21 cellular contexts compared by ENCODE assay signal in genomic region chr16:59605706-59606105, GRCh38.
A peak's percentile ranks its signal among the peaks of the same experiment; 100 is the strongest.
DNase-seq lines count a peak whose midpoint lies in the region; ATAC-seq and TF ChIP-seq lines count a peak whose summit lies in the region.
"Had no signal": no experiment of that assay in that cellular context is flagged by ENCODE, and none has a peak within 500 bp of the region (broad histone marks: within the 10 kb centered on the region; RNA-seq: fewer than 3 reads in every experiment).

No MANE protein-coding gene starts in this region.

- TF ChIP-seq POLR2A in IMR-90 (IDR thresholded peaks at IDR 0.05; ENCODE audit: low read depth, low read length), result no peak

- intact Hi-C loops in IMR-90 (cut with micrococcal nuclease), result no loop called here
- intact Hi-C loops in left ventricle myocardium superior (cut with micrococcal nuclease), result no loop called here

- no peaks in the 10 kb centered on the region for H3K4me1 ChIP-seq in IMR-90 (ENCODE audit: control insufficient read depth, insufficient read depth, low read length)
- H3K4me1 ChIP-seq in hepatocyte (ENCODE audit: insufficient read depth), result no peaks in the 10 kb centered on the region
- H3K4me1 ChIP-seq: A549, SJCRH30 had no signal

- POLR2A ChIA-PET in IMR-90 (lab: Charles Lee; ENCODE audit: unreplicated experiment), result no interaction called here

- no peak overlapping the region for H2AK9ac ChIP-seq in IMR-90 (replicated peaks; ENCODE audit: low read depth, low read length, poor library complexity)

- H2AFZ ChIP-seq in IMR-90 (replicated peaks; ENCODE audit: low read length, poor library complexity), result no peak overlapping the region
- H2AFZ ChIP-seq in hepatocyte, result no peak overlapping the region
- H2AFZ ChIP-seq: PC-9 had no signal

- H2AK5ac ChIP-seq in IMR-90 (ENCODE audit: low read depth, low read length), result no peak overlapping the region

- ATAC-seq in IMR-90 (ENCODE audit: low read depth), result no peak
- no peak for ATAC-seq in left ventricle myocardium superior
- ATAC-seq: A549, Right ventricle myocardium inferior had no signal

- H3K4me3 ChIP-seq in IMR-90 (ENCODE audit: insufficient read depth, low read depth, low read length) (no peak overlapping the region), hepatocyte (no peak overlapping the region)
- H3K4me3 ChIP-seq: A549; BLaER1 treated with 17β-estradiol and CSF1 and Interleukin-3, amounts not matched to agents 10 nM and 100 nM; PC-9; SJCRH30 had no signal

- no peak overlapping the region for H3K4me2 ChIP-seq in IMR-90 (ENCODE audit: low read depth, low read length)
- H3K4me2 ChIP-seq in hepatocyte, result no peak overlapping the region
- H3K4me2 ChIP-seq: A549; BLaER1 treated with 17β-estradiol and CSF1 and Interleukin-3, amounts not matched to agents 10 nM and 100 nM; PC-9 had no signal

- no peak for TF ChIP-seq RAD21 in IMR-90 (IDR thresholded peaks at IDR 0.05; ENCODE audit: low read length)

- no peaks in the 10 kb centered on the region for H3K79me2 ChIP-seq in hepatocyte

- no peak overlapping the region for H4K8ac ChIP-seq in IMR-90 (ENCODE audit: low read depth in 2 of 2, low read length in 2 of 2)

- no peaks in the 10 kb centered on the region for H3K9me2 ChIP-seq in hepatocyte (replicated peaks; ENCODE audit: insufficient read depth)

- H3K23ac ChIP-seq in IMR-90 (ENCODE audit: low read depth, low read length), result no peak overlapping the region

- H3K79me1 ChIP-seq in IMR-90 (ENCODE audit: low read depth in 1 of 2, low read length in 2 of 2), result no peaks in the 10 kb centered on the region

- TF ChIP-seq CTCF in IMR-90 (conservative IDR thresholded peaks at IDR 0.05; ENCODE audit: low read depth, low read length) (no peak), hepatocyte (IDR thresholded peaks at IDR 0.05; ENCODE audit: poor library complexity) (no peak)

- H3K18ac ChIP-seq in IMR-90 (ENCODE audit: low read depth, low read length), result no peak overlapping the region

- H3K36me3 ChIP-seq in IMR-90 (ENCODE audit: control insufficient read depth, insufficient read depth, low read length), result no peaks in the 10 kb centered on the region
- H3K36me3 ChIP-seq in hepatocyte (replicated peaks; ENCODE audit: insufficient read depth, low read depth), result no peaks in the 10 kb centered on the region
- H3K36me3 ChIP-seq: BLaER1 treated with 17β-estradiol and CSF1 and Interleukin-3, amounts not matched to agents 10 nM and 100 nM; SJCRH30 had no signal

- H4K5ac ChIP-seq in IMR-90 (ENCODE audit: low read depth, low read length), result no peak overlapping the region

- no TSS peak for BruUV-seq in IMR-90 (replicated peaks; lab: Mats Ljungman, UMichigan)

- H3K27me3 ChIP-seq in IMR-90 (ENCODE audit: control insufficient read depth, insufficient read depth, low read length), result no peaks in the 10 kb centered on the region
- H3K27me3 ChIP-seq in hepatocyte, result no peaks in the 10 kb centered on the region
- H3K27me3 ChIP-seq: BLaER1 treated with 17β-estradiol and CSF1 and Interleukin-3, amounts not matched to agents 10 nM and 100 nM; SJCRH30 had no signal

- no peak overlapping the region for H2BK15ac ChIP-seq in IMR-90 (ENCODE audit: low read depth, low read length)

- in situ Hi-C loops in IMR-90 (cut with MboI; ENCODE audit: low sequenced_read_pairs), result no loop called here
- in situ Hi-C loops in SK-MEL-5 (cut with HindIII; ENCODE audit: low pct_unique_long_range_greater_than_20kb, low sequenced_read_pairs), result no loop called here

- H3K56ac ChIP-seq in IMR-90 (ENCODE audit: extremely low read depth, insufficient read depth, low read length), result no peak overlapping the region

- DNase-seq in ELR (ENCODE audit: low read depth) (peak; percentile 16), IMR-90 (no peak), SK-MEL-5 (ENCODE audit: low read depth, low spot score) (peak; percentile 9), fibroblast of gingiva (ENCODE audit: low read depth) (peak; percentile 42), left ventricle myocardium superior (no peak), NCI-H510A (lab: John Stamatoyannopoulos, UW) (no peak), hepatocyte (ENCODE audit: low spot score) (no peak)
- DNase-seq: AML-193; CD4-positive, alpha-beta T cell; KBM-7; MM.1S; NCI-H1105; NCI-H146; NCI-H2029 treated with DMSO at 0.1 percent for 48 hours; NCI-H2227 treated with DMSO at 0.1 percent for 48 hours; NCI-H69; PC-9; SJCRH30 had no signal

- H2BK20ac ChIP-seq in IMR-90 (ENCODE audit: low read depth, low read length), result no peak overlapping the region

- CTCF ChIA-PET in IMR-90 (lab: Yijun Ruan, JAX), result no interaction called here

- no peaks in the 10 kb centered on the region for H4K20me1 ChIP-seq in IMR-90 (ENCODE audit: insufficient read depth, low read length)
- H4K20me1 ChIP-seq in hepatocyte (ENCODE audit: insufficient read depth, poor library complexity, severe bottlenecking), result no peaks in the 10 kb centered on the region
- H4K20me1 ChIP-seq: BLaER1 treated with 17β-estradiol and CSF1 and Interleukin-3, amounts not matched to agents 10 nM and 100 nM had no signal

- no peak overlapping the region for H2BK5ac ChIP-seq in IMR-90 (ENCODE audit: low read depth, low read length, poor library complexity, severe bottlenecking)

- H3K9me3 ChIP-seq in IMR-90 (ENCODE audit: control insufficient read depth, insufficient read depth, low read length), result no peaks in the 10 kb centered on the region
- no peaks in the 10 kb centered on the region for H3K9me3 ChIP-seq in hepatocyte (ENCODE audit: low read depth)
- H3K9me3 ChIP-seq: A549; BLaER1 treated with 17β-estradiol and CSF1 and Interleukin-3, amounts not matched to agents 10 nM and 100 nM; SJCRH30 had no signal

- no peaks in the 10 kb centered on the region for H3K9me1 ChIP-seq in IMR-90 (ENCODE audit: insufficient read depth, low read length)

- no peak overlapping the region for H3K14ac ChIP-seq in IMR-90 (replicated peaks; ENCODE audit: low read depth, low read length)

- H3K27ac ChIP-seq in IMR-90 (ENCODE audit: insufficient read depth, low read length), result no peak overlapping the region
- H3K27ac ChIP-seq in hepatocyte, result no peak overlapping the region
- H3K27ac ChIP-seq: A549; BLaER1 treated with 17β-estradiol and CSF1 and Interleukin-3, amounts not matched to agents 10 nM and 100 nM; PC-9; SJCRH30 had no signal

- H2BK120ac ChIP-seq in IMR-90 (ENCODE audit: low read depth, low read length), result no peak overlapping the region

- dilution Hi-C loops in IMR-90 (cut with HindIII; ENCODE audit: low sequenced_read_pairs, unreplicated experiment), result no loop called here

- no peak overlapping the region for H3K4ac ChIP-seq in IMR-90 (ENCODE audit: low read depth, low read length)

- WGBS in IMR-90 (ENCODE audit: extremely low coverage in 2 of 2, insufficient read length in 1 of 2), 2 experiments, result no CpG with 5 or more reads among the region's 2 CpGs
- WGBS in hepatocyte (ENCODE audit: low lambda C conversion rate, missing lambda C conversion rate), result 81% methylated on average over 2 of the region's 2 CpGs

- H3K9ac ChIP-seq in IMR-90 (ENCODE audit: low read depth, low read length), result no peak overlapping the region
- H3K9ac ChIP-seq: BLaER1 treated with 17β-estradiol and CSF1 and Interleukin-3, amounts not matched to agents 10 nM and 100 nM had no signal

- no peak overlapping the region for H4K91ac ChIP-seq in IMR-90 (ENCODE audit: insufficient read depth, low read depth, low read length)

TF ChIP-seq in IMR-90, 13 proteins besides CTCF, POLR2A, EP300 and RAD21:
- no peak for TF ChIP-seq RCOR1 (IDR thresholded peaks at IDR 0.05; ENCODE audit: insufficient replicate concordance, low read length)
- peak; percentile 59 for TF ChIP-seq CEBPB (IDR thresholded peaks at IDR 0.05; ENCODE audit: low read depth, low read length)
TF ChIP-seq in IMR-90: peak in this region for 1.

Comparison
In these comparisons a context has a peak if more than half of its experiments do, and no peak if none do; other contexts are left out.
1. DNase-seq: peak in ELR (single experiment), SK-MEL-5 (single experiment) and fibroblast of gingiva (single experiment); none in IMR-90 (single experiment), left ventricle myocardium superior (single experiment), NCI-H510A (single experiment) and hepatocyte (single experiment).